ENCODE assay signal across 24 cellular contexts in the genomic region with DNA sequence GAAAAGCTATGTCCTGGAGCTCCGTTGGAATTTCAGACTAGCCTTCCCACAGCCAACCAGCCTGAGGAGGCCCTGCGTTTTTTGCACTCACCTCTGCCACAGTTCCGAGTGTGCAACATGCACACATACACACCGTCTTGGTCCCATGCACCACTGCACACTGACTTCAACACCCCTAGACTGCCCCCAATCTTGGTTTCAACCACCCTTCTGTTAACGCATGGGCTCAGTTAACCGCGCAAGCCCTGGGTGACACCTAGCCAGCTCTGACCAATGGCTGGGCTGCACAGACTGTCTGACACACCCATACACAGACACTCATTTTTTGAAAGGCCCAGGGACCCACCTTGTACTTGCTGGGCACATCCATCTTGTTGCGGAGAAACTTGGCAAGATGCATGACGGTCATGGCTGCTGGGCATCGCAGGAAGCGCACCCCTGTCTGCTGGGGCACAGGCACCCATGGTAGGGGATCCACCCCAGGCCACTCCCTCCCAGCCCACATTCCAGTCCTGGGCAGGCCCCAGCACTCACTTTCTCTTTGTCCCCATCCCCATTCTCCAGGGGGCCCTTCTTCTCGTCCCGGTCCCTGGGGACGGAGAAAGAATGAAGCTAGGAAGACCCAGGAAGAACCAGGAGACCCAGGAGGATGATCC. TPM values are rescaled to one million over a fixed set of nuclear protein-coding genes. Genes with fewer than 3 reads are reported as not detected.
DNase-seq lines count a peak whose midpoint lies in the region; ATAC-seq and TF ChIP-seq lines count a peak whose summit lies in the region.
"Had no signal": no experiment of that assay in that cellular context is flagged by ENCODE, and none has a peak within 500 bp of the region (broad histone marks: within the 10 kb centered on the region; RNA-seq: fewer than 3 reads in every experiment).

No MANE protein-coding gene starts in this region.

- H3K79me2 ChIP-seq in DOHH2 (ENCODE audit: control insufficient read depth, low read length) (no peaks in the 10 kb centered on the region), osteoblast (ENCODE audit: insufficient read depth, low read length) (peaks cover 67% of the 10 kb centered on the region)

- H3K9me3 ChIP-seq in DOHH2 (ENCODE audit: control insufficient read depth, insufficient read depth, low read length) (no peaks in the 10 kb centered on the region), osteoblast (ENCODE audit: low read depth, low read length) (no peaks in the 10 kb centered on the region), vagina (no peaks in the 10 kb centered on the region)

- H4K20me1 ChIP-seq in DOHH2 (ENCODE audit: control insufficient read depth, insufficient read depth, low read depth, low read length) (no peaks in the 10 kb centered on the region), osteoblast (ENCODE audit: insufficient read depth, low read length) (peaks cover 65% of the 10 kb centered on the region)

- TF ChIP-seq POLR2A in vagina (IDR thresholded peaks at IDR 0.05), result no peak

- TF ChIP-seq CTCF in DOHH2 (IDR thresholded peaks at IDR 0.05; ENCODE audit: low read depth, low read length, poor library complexity, severe bottlenecking) (no peak), brain (conservative IDR thresholded peaks at IDR 0.05) (no peak), osteoblast (IDR thresholded peaks at IDR 0.05; ENCODE audit: extremely low read depth, low read depth, low read length) (no peak), vagina (IDR thresholded peaks at IDR 0.05) (no peak)

- H3K4me2 ChIP-seq in DOHH2 (ENCODE audit: low read length), result peak overlapping the region; percentile 19; the same call in 1 of the 2 replicates
- no peak overlapping the region for H3K4me2 ChIP-seq in osteoblast (ENCODE audit: insufficient read depth, low read length)

- H3K4me1 ChIP-seq in DOHH2 (ENCODE audit: control insufficient read depth, low read length) (peaks cover 35% of the 10 kb centered on the region), osteoblast (ENCODE audit: insufficient read depth, low read length) (peaks cover 30% of the 10 kb centered on the region), vagina (peaks cover 42% of the 10 kb centered on the region)

- DNase-seq in osteoblast (ENCODE audit: insufficient read length, low spot score, missing footprints), result peak; percentile 74
- no peak for DNase-seq in activated CD4-positive, alpha-beta T cell treated with anti-CD3 and anti-CD28 coated beads for 48 hours
- no peak for DNase-seq in NK-92 (lab: John Stamatoyannopoulos, UW; ENCODE audit: unreplicated experiment)
- DNase-seq in vagina (ENCODE audit: extremely low spot score in 2 of 2), result no peak
- DNase-seq: ACHN; C1 segment of cervical spinal cord; CD8-positive, alpha-beta T cell; DMS153; KBM-7; MM.1S; NCI-H1048; NCI-H1417 treated with DMSO at 0.1 percent for 48 hours; NCI-H187; NCI-H2107; NCI-H446 treated with DMSO at 0.1 percent for 48 hours; NCI-H526 treated with DMSO at 0.1 percent for 48 hours; SHP77 treated with DMSO at 0.1 percent for 48 hours; SW 1271 had no signal

- peak overlapping the region in 4 of 5 experiments; percentile 18 to 72 (median 64) for H3K27ac Mint-ChIP-seq in brain
- H3K27ac Mint-ChIP-seq: CD8-positive, alpha-beta T cell had no signal

- H3K27ac ChIP-seq in DOHH2 (ENCODE audit: low read depth, low read length) (no peak overlapping the region), osteoblast (ENCODE audit: low read depth, low read length) (no peak overlapping the region), vagina (no peak overlapping the region)
- H3K27ac ChIP-seq: SK-N-MC had no signal

- H3K4me3 Mint-ChIP-seq in brain, result no peak overlapping the region
- H3K4me3 Mint-ChIP-seq: CD8-positive, alpha-beta T cell had no signal

- H3K27me3 ChIP-seq in DOHH2 (ENCODE audit: control insufficient read depth, low read length) (no peaks in the 10 kb centered on the region), osteoblast (ENCODE audit: insufficient read depth, low read length) (no peaks in the 10 kb centered on the region), vagina (no peaks in the 10 kb centered on the region)

- no peaks in the 10 kb centered on the region for H3K9me3 Mint-ChIP-seq in brain
- H3K9me3 Mint-ChIP-seq: CD8-positive, alpha-beta T cell had no signal

- H3K4me3 ChIP-seq in DOHH2 (ENCODE audit: low read length), result no peak overlapping the region
- H3K4me3 ChIP-seq in osteoblast (ENCODE audit: insufficient read depth, low read length), result no peak overlapping the region
- no peak overlapping the region for H3K4me3 ChIP-seq in vagina
- H3K4me3 ChIP-seq: SK-N-MC had no signal

- peaks cover 10% of the 10 kb centered on the region; the same call in 1 of the 2 replicates for H3K36me3 ChIP-seq in DOHH2 (ENCODE audit: control insufficient read depth, low read length)
- peaks cover 58% of the 10 kb centered on the region for H3K36me3 ChIP-seq in osteoblast (ENCODE audit: insufficient read depth, low read length)
- H3K36me3 ChIP-seq in vagina, result peaks cover 0 to 30% of the 10 kb centered on the region in 2 donors

- no peak overlapping the region for H2AFZ ChIP-seq in osteoblast (ENCODE audit: low read length)

- H3K4me1 Mint-ChIP-seq in brain, result peaks cover 50% of the 10 kb centered on the region

- peaks cover 5% of the 10 kb centered on the region; the same call in 1 of the 2 replicates for H3F3A ChIP-seq in DOHH2 (ENCODE audit: control insufficient read depth, insufficient read depth)

- H3K27me3 Mint-ChIP-seq in brain, result peaks cover 4% of the 10 kb centered on the region

- H3K9me2 ChIP-seq in DOHH2 (replicated peaks; ENCODE audit: control insufficient read depth, low read length), result no peaks in the 10 kb centered on the region

- H3K36me3 Mint-ChIP-seq in brain, result peaks cover 49% of the 10 kb centered on the region

- intact Hi-C loops in vagina (cut with DNase I), result no loop called here

- peak; percentile 57 for ATAC-seq in GM18867 (IDR thresholded peaks at IDR 0.05; ENCODE audit: unreplicated experiment)
- ATAC-seq in HG02870 (IDR thresholded peaks at IDR 0.05; ENCODE audit: unreplicated experiment), result no peak
- ATAC-seq: CD8-positive, alpha-beta T cell; HCT116 had no signal

RNA-seq across cellular contexts. Expression of a gene that starts 8.0 kb away (rescaled TPM):
- polyA plus RNA-seq in brain (ENCODE audit: insufficient read depth, low read depth, low replicate concordance), result 38.7 TPM
- 3.5 and 3.6 TPM in 2 replicates for total RNA-seq in osteoblast
- 12.8 TPM for total RNA-seq in vagina

RNA-seq across cellular contexts. Expression of a gene that starts 10.0 kb away (rescaled TPM):
- polyA plus RNA-seq in brain (ENCODE audit: insufficient read depth, low read depth, low replicate concordance), result 88.3 TPM
- 3.3 and 5.0 TPM in 2 replicates for total RNA-seq in osteoblast
- total RNA-seq in vagina, result 25.8 TPM
- total RNA-seq: CD8-positive, alpha-beta T cell had no signal

RNA-seq across cellular contexts. Expression of a gene that starts 14.4 kb away (rescaled TPM):
- 278 TPM for polyA plus RNA-seq in brain (ENCODE audit: insufficient read depth, low read depth, low replicate concordance)
- 235 and 267 TPM in 2 replicates for total RNA-seq in osteoblast
- 193 TPM for total RNA-seq in vagina

RNA-seq across cellular contexts. Expression of a gene that starts 33.1 kb away (rescaled TPM):
- polyA plus RNA-seq in brain (ENCODE audit: insufficient read depth, low read depth, low replicate concordance), result 50.9 TPM
- 33.3 and 44.2 TPM in 2 replicates for total RNA-seq in osteoblast
- 70.2 TPM for total RNA-seq in vagina
